ENCODE assay signal across 10 cellular contexts in the genomic region with DNA sequence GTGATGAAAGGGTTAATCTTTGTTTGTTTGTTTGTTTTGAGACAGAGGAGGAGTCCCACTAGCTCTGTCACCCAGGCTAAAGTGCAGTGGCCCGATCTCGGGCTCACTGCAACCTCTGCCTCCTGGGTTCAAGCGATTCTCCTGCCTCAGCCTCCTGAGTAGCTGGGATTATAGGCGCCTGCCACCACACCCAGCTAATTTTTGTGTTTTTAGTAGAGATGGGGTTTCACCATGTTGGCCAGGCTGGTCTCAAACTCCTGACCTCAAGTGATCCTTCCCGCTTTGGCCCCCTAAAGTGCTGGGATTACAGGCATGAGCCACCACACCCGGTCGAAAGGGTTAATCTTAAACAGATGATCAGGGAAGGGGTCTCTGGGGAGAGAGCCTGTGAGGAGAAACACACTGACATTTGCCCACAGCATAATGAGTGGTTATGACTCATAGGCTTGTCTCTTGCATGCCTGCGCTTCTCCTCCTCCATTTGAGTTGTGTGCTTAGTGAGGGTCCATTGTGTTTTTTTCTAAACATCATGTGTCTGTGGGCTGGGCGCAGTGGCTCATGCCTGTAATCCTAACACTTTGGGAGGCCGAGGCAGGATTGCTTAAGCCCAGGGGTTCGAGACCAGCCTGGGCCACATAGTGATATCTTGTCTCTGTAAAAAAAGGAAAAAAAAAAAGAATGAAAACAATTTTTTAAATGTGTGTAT. TPM values are rescaled to one million over a fixed set of nuclear protein-coding genes. Genes with fewer than 3 reads are reported as not detected.
DNase-seq lines count a peak whose midpoint lies in the region; TF ChIP-seq lines count a peak whose summit lies in the region.
"Not testable (repeated sequence)": the region's sequence is repeated elsewhere in the genome, so short reads cannot be mapped to it uniquely, and the experiment has no call there.
"Had no signal": no experiment of that assay in that cellular context is flagged by ENCODE, and none has a peak within 500 bp of the region (broad histone marks: within the 10 kb centered on the region; RNA-seq: fewer than 3 reads in every experiment).

No MANE protein-coding gene starts in this region.

- intact Hi-C loops in adrenal gland (cut with DNase I): not testable (repeated sequence)

- not testable (repeated sequence) for TF ChIP-seq CTCF in BJ (IDR thresholded peaks at IDR 0.05; ENCODE audit: insufficient read depth, low read depth, low read length); HFF-Myc (IDR thresholded peaks at IDR 0.05; ENCODE audit: low read depth, low read length, missing control alignments); adrenal gland (IDR thresholded peaks at IDR 0.05)

- WGBS in adrenal gland, 4 donors: 48 to 56% (median 54%) methylated on average over 10 to 11 of the region's 11 CpGs

- not testable (repeated sequence) for H3K9me3 ChIP-seq in SK-N-MC (ENCODE audit: low read depth, low read length); adrenal gland (replicated peaks in 1 of 3); subcutaneous abdominal adipose tissue (ENCODE audit: control insufficient read depth in 5 of 5, low read length in 5 of 5)

- CTCF ChIA-PET in BJ (lab: Yijun Ruan, JAX): interaction anchor here (0.7 to 1.4 kb wide), 2 partner anchors 46 to 47 kb away, joined by 4 to 6 read pairs; no protein-coding TSS in a partner anchor

- not testable (repeated sequence) for H3K27me3 ChIP-seq in BJ (ENCODE audit: control insufficient read depth, insufficient read depth, low read length); adrenal gland; subcutaneous abdominal adipose tissue (ENCODE audit: control insufficient read depth in 5 of 5, insufficient read depth in 4 of 5, low read length in 5 of 5)

- H3K4me3 ChIP-seq in BJ (ENCODE audit: low read depth, low read length); HFF-Myc (replicated peaks; ENCODE audit: low read depth, low read length); SK-N-MC; subcutaneous abdominal adipose tissue (ENCODE audit: low read depth in 1 of 5, low read length in 5 of 5): not testable (repeated sequence)
- H3K4me3 ChIP-seq in adrenal gland: peak overlapping the region in 1 of 4 donors; percentile 75

- TF ChIP-seq POLR2A in adrenal gland (IDR thresholded peaks at IDR 0.05): peak in 1 of 2 donors; percentile 31

- H3K36me3 ChIP-seq in BJ (ENCODE audit: control insufficient read depth, insufficient read depth, low read length); SK-N-MC (ENCODE audit: insufficient read depth, low read length); adrenal gland (replicated peaks in 1 of 2); subcutaneous abdominal adipose tissue (ENCODE audit: control insufficient read depth in 5 of 5, insufficient read depth in 5 of 5, low read length in 5 of 5): not testable (repeated sequence)

- not testable (repeated sequence) for H3K27ac ChIP-seq in SK-N-MC
- H3K27ac ChIP-seq in adrenal gland (peak overlapping the region; percentile 6 to 95 (median 80)), subcutaneous abdominal adipose tissue (ENCODE audit: low read depth, low read length) (peak overlapping the region; percentile 46)

- H3K9ac ChIP-seq in SK-N-MC (ENCODE audit: insufficient read length): not testable (repeated sequence)
- peak overlapping the region in 2 of 5 donors; percentile 11 to 52 for H3K9ac ChIP-seq in subcutaneous abdominal adipose tissue (ENCODE audit: low read length in 5 of 5)

- DNase-seq in BJ (ENCODE audit: low read depth) (peak; percentile 75), HFF-Myc (ENCODE audit: extremely low read depth, low read depth) (peak; percentile 92), NCI-H2171 (lab: John Stamatoyannopoulos, UW) (peak; percentile 47), SK-N-MC (ENCODE audit: low read depth, low spot score) (peak; percentile 20), adrenal gland (peak in 6 of 7 donors; percentile 25 to 63 (median 49)), fibroblast of gingiva (ENCODE audit: low read depth) (peak; percentile 98), myocyte (ENCODE audit: low read depth) (peak; percentile 99)

- peaks cover 19 to 59% of the 10 kb centered on the region in 2 donors for H3K4me1 ChIP-seq in adrenal gland (replicated peaks in 1 of 2)
- H3K4me1 ChIP-seq in subcutaneous abdominal adipose tissue (ENCODE audit: control insufficient read depth in 5 of 5, insufficient read depth in 5 of 5, low read length in 5 of 5): peaks cover 5 to 26% (median 11%) of the 10 kb centered on the region in 5 donors

- POLR2A ChIA-PET in BJ (lab: Charles Lee): not testable (repeated sequence)

RNA-seq across cellular contexts. Expression of a gene that starts 1.8 kb away (rescaled TPM):
- polyA plus RNA-seq in BJ (2011; rRNA removed) (17.6 and 19.4 TPM in 2 replicates), adrenal gland (10 to 100 TPM; 46.9 to 90.8 (median 63.1) TPM)
- 4.2 and 6.7 TPM in 2 replicates for polyA minus RNA-seq in BJ (2011; rRNA and poly(A)+ RNA removed)
- total RNA-seq in adrenal gland (100 to 1,000 TPM in 2 of 8 donors, 10 to 100 TPM in 6; 49.7 to 154 (median 65.1) TPM), myocyte (34.9 and 41.1 TPM in 2 replicates)
- polyA plus RNA-seq in myocyte (2012): 25.2 TPM

RNA-seq across cellular contexts. Expression of a gene that starts 13.4 kb away (rescaled TPM):
- polyA plus RNA-seq in BJ (2011; rRNA removed) (3.0 and 4.5 TPM in 2 replicates), adrenal gland (100 to 1,000 TPM; 275 to 910 (median 281) TPM)
- polyA minus RNA-seq in BJ (2011; rRNA and poly(A)+ RNA removed): 0.41 and 0.47 TPM in 2 replicates
- total RNA-seq in adrenal gland (100 to 1,000 TPM; 177 to 361 (median 286) TPM), myocyte (7.0 and 8.1 TPM in 2 replicates)
- polyA plus RNA-seq in myocyte (2012): 5.6 TPM
- polyA plus RNA-seq: CD8-positive, alpha-beta memory T cell had no signal

RNA-seq across cellular contexts. Expression of a gene that starts 18.7 kb away (rescaled TPM):
- polyA plus RNA-seq in BJ (2011; rRNA removed) (not detected in 2 replicates), adrenal gland (over 10,000 TPM in 2 of 3 donors, 1,000 to 10,000 TPM in 1; 2,313 to 37,742 (median 10,572) TPM)
- not detected in 2 replicates for polyA minus RNA-seq in BJ (2011; rRNA and poly(A)+ RNA removed)
- total RNA-seq in adrenal gland (over 10,000 TPM in 5 of 8 donors, 1,000 to 10,000 TPM in 3; 5,772 to 29,109 (median 14,288) TPM), myocyte (not detected in 2 replicates)
- 0.34 TPM for polyA plus RNA-seq in myocyte (2012)
- total RNA-seq: CD8-positive, alpha-beta memory T cell; left ventricle myocardium superior had no signal

Comparison
In these comparisons a context has a peak if more than half of its experiments do, and no peak if none do; other contexts are left out.
1. DNase-seq: peak in every context shown above with its lines; median percentile 99 in myocyte; 98 in fibroblast of gingiva; 92 in HFF-Myc; 75 in BJ; 49 in adrenal gland; 47 in NCI-H2171; 20 in SK-N-MC.
2. RNA of a gene that starts 13.4 kb away (total RNA-seq): 177 to 361 TPM in adrenal gland; 7.0 to 8.1 TPM in myocyte; every median in the first group is over 10 times any median in the second.
3. RNA of a gene that starts 18.7 kb away (total RNA-seq): 5,772 to 29,109 TPM in adrenal gland; not detected in myocyte; every median in the first group is over 1,000 times any median in the second.